In the genomic region with DNA sequence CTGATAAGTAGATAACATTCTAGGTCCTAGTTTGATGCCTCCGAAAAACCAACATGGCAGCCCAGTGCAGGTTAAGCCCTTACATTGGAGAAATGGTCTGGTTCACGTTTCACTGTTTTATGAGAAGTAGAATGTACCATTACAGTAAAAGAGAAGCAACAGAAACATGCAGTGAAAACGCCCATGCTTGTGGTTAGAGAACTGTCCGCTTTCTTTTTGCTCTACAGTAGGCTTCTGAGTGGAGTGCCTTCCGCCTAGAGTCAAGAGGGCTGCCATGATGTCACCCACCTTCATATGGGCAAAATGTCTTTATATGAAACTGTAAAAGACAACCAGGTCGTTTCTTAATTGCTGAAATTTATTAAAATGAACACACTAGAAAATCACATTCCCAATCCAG, we compare ENCODE assay signal across 20 cellular contexts.
"Had no signal": no experiment of that assay in that cellular context is flagged by ENCODE, and none has a peak within 500 bp of the region (broad histone marks: within the 10 kb centered on the region; RNA-seq: fewer than 3 reads in every experiment).

No MANE protein-coding gene starts in this region.

- H3K4me3 ChIP-seq: adrenal gland, heart left ventricle, lung, tibial artery, vagina had no signal

- H3K4me3 Mint-ChIP-seq: activated T-helper 1 cell treated with anti-CD3 and anti-CD28 coated beads, Interleukin-12 subunit alpha, Interleukin-12 subunit beta, Interleukin-2, Interleukin-4 antibody, amounts not matched to agents 30 ng/mL and 10 ng/mL and 1 ng/mL, durations not matched to agents 14 hours and 24 hours and 36 hours; mesothelial cell of epicardium; nephron had no signal

- DNase-seq: activated CD4-positive, alpha-beta T cell treated with anti-CD3 and anti-CD28 coated beads for 1 hour; activated gamma-delta T cell treated with Interleukin-2 at 50 U/mL for 16 hours; activated T-cell treated with anti-CD3 and anti-CD28 coated beads for 4 hours; adrenal gland; erythroblast; heart left ventricle; kidney; nucleus accumbens; stimulated activated CD4-positive, alpha-beta T cell treated with anti-CD3 and anti-CD28 coated beads, Interleukin-2, amount 100 ng/mL, for 24 hours; stimulated activated naive CD8-positive, alpha-beta T cell treated with anti-CD3 and anti-CD28 coated beads, Interleukin-15, Interleukin-2, amounts not matched to agents 100 U/mL and 50 U/mL, for 24 hours; substantia nigra; tibial artery; WERI-Rb-1 had no signal

- ATAC-seq: activated naive CD4-positive, alpha-beta T cell treated with anti-CD3 and anti-CD28 coated beads, Interleukin-2, amount 50 U/mL, for 72 hours; heart left ventricle; left lobe of liver; stimulated activated naive CD8-positive, alpha-beta T cell treated with anti-CD3 and anti-CD28 coated beads, Interleukin-15, Interleukin-2, amounts not matched to agents 100 U/mL and 50 U/mL, for 24 hours had no signal

- H3K36me3 ChIP-seq: vagina, WERI-Rb-1 had no signal

- H3K9me3 ChIP-seq: adrenal gland, heart left ventricle, tibial artery, vagina had no signal

- H3K27ac Mint-ChIP-seq: activated T-helper 1 cell treated with anti-CD3 and anti-CD28 coated beads, Interleukin-12 subunit alpha, Interleukin-12 subunit beta, Interleukin-2, Interleukin-4 antibody, amounts not matched to agents 30 ng/mL and 10 ng/mL and 1 ng/mL, durations not matched to agents 14 hours and 24 hours and 36 hours; mesothelial cell of epicardium; nephron had no signal

- H3K27me3 ChIP-seq: adrenal gland, heart left ventricle, tibial artery, vagina had no signal

- H3K27ac ChIP-seq: adrenal gland, vagina, WERI-Rb-1 had no signal

- H3K9me3 Mint-ChIP-seq: activated naive CD4-positive, alpha-beta T cell treated with anti-CD3 and anti-CD28 coated beads, Interleukin-2, amount 50 U/mL, for 72 hours; activated T-helper 1 cell treated with anti-CD3 and anti-CD28 coated beads, Interleukin-12 subunit alpha, Interleukin-12 subunit beta, Interleukin-2, Interleukin-4 antibody, amounts not matched to agents 30 ng/mL and 10 ng/mL and 1 ng/mL, durations not matched to agents 14 hours and 24 hours and 36 hours; mesothelial cell of epicardium; nephron had no signal
